ENCODE assay signal across 1 cellular context in the genomic region with DNA sequence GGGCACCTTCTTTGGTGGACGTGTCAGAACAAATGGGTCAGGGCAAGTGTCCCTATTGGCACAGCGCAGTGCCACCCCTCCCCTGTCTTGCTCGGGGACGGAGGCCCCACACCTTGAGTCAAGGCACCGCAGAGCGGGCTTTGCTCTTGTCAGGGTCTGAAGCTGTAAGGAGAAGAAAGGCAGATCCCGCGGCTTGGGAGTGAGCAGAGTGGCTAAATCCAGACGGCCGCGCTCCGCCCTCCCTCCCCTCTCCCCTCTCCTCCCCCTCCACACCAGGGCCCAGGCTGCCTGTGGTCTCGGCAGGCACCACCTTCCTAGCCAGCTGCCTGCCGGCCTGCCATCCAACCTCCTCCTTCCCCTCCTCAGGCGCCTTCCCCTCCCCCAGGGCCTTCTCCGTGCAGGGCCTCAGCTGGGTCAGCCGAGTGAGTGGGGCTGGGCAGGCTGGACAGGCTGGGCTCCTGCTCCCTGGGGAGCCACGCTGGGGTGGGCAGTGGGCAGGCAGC.
A peak's percentile ranks its signal among the peaks of the same experiment; 100 is the strongest.
TF ChIP-seq lines count a peak whose summit lies in the region.

No MANE protein-coding gene starts in this region.

TF ChIP-seq in SK-N-SH, 30 proteins besides CTCF, POLR2A, EP300 and RAD21 (continued from another document):
- TF ChIP-seq REST (IDR thresholded peaks at IDR 0.05; ENCODE audit: low read depth, low read length) (0 out of 2 replicates have a peak, but pooled peaks have one; percentile 10), FOXJ3 (CRISPR knock-in tag; IDR thresholded peaks at IDR 0.05) (0 out of 2 replicates have a peak, but pooled peaks have one; percentile 52), MXI1 (IDR thresholded peaks at IDR 0.05; ENCODE audit: low read depth, low read length) (0 out of 2 replicates have a peak, but pooled peaks have one; percentile 30), TCF12 (IDR thresholded peaks at IDR 0.05) (peak; percentile 54; the same call in 1 of the 2 replicates), SIN3A (IDR thresholded peaks at IDR 0.05; ENCODE audit: borderline replicate concordance, low read depth, low read length) (peak; percentile 77), MAX (IDR thresholded peaks at IDR 0.05; ENCODE audit: low read depth) (peak; percentile 31; the same call in 1 of the 2 replicates), CHD2 (IDR thresholded peaks at IDR 0.05; ENCODE audit: low read length, partially characterized antibody) (peak; percentile 69), SMC3 (IDR thresholded peaks at IDR 0.05; ENCODE audit: low read depth, low read length) (peak; percentile 29; the same call in 1 of the 2 replicates)
